23 cellular contexts compared by ENCODE assay signal in genomic region chr5:91586232-91586631, GRCh38.
"Had no signal": no experiment of that assay in that cellular context is flagged by ENCODE, and none has a peak within 500 bp of the region (broad histone marks: within the 10 kb centered on the region; RNA-seq: fewer than 3 reads in every experiment).

No MANE protein-coding gene starts in this region.

- H3K4me3 Mint-ChIP-seq: activated B cell treated with CpG ODN at 0.5 μM for 24 hours; activated CD8-positive, alpha-beta T cell treated with anti-CD3 and anti-CD28 coated beads for 36 hours; activated T-cell treated with anti-CD3 and anti-CD28 coated beads, Interleukin-2, amount 50 U/mL, for 4 hours; activated T-helper 17 cell treated with anti-CD3 and anti-CD28 coated beads, Interleukin-2, amount 50 U/mL, for 72 hours; central memory CD8-positive, alpha-beta T cell; dendritic cell treated with granulocyte-macrophage colony-stimulating factor and Interleukin-4, amounts not matched to agents 40 ng/mL and 50 ng/mL, for 4 days; endodermal cell; natural killer cell; stimulated activated naive B cell treated with anti-CD40 and anti-IgM and Interleukin-4, amounts not matched to agents 10 μg/mL and 1 μg/mL and 100 μg/mL, for 72 hours had no signal

- ATAC-seq: activated CD8-positive, alpha-beta T cell treated with anti-CD3 and anti-CD28 coated beads for 36 hours; activated naive CD4-positive, alpha-beta T cell treated with anti-CD3 and anti-CD28 coated beads, Interleukin-2, amount 50 U/mL, for 72 hours; activated T-cell treated with anti-CD3 and anti-CD28 coated beads, Interleukin-2, amount 50 U/mL, for 4 hours; activated T-helper 17 cell treated with anti-CD3 and anti-CD28 coated beads, Interleukin-2, amount 50 U/mL, for 72 hours; heart right ventricle; left lobe of liver; natural killer cell; stimulated activated naive B cell treated with anti-CD40 and anti-IgM and Interleukin-4, amounts not matched to agents 10 μg/mL and 1 μg/mL and 100 μg/mL, for 72 hours had no signal

- DNase-seq: activated B cell treated with CpG ODN at 0.5 μM for 24 hours; activated CD4-positive, alpha-beta T cell treated with anti-CD3 and anti-CD28 coated beads, Interleukin-2, amount 50 U/mL, for 1 hour; activated CD8-positive, alpha-beta T cell treated with anti-CD3 and anti-CD28 coated beads for 36 hours; activated T-cell treated with anti-CD3 and anti-CD28 coated beads, Interleukin-2, amount 50 U/mL, for 4 hours; endodermal cell; foreskin melanocyte; heart right ventricle; kidney glomerular epithelial cell; lower lobe of right lung; mesendoderm; natural killer cell; stimulated activated CD4-positive, alpha-beta T cell treated with anti-CD3 and anti-CD28 coated beads, Interleukin-15, amount 100 ng/mL, for 24 hours; stimulated activated CD4-positive, alpha-beta T cell treated with anti-CD3 and anti-CD28 coated beads, Interleukin-2, amount 100 ng/mL, for 24 hours; stimulated activated naive B cell treated with anti-CD40 and anti-IgM and Interleukin-4, amounts not matched to agents 10 μg/mL and 1 μg/mL and 100 μg/mL, for 72 hours; stomach; thyroid gland had no signal

- H3K4me3 ChIP-seq: esophagus muscularis mucosa, heart right ventricle, lower lobe of right lung, right atrium auricular region, stomach, thyroid gland had no signal

- H3K4me1 ChIP-seq: esophagus muscularis mucosa, heart right ventricle, lower lobe of right lung, right atrium auricular region, stomach, thyroid gland had no signal

- H3K9me3 ChIP-seq: esophagus muscularis mucosa, lower lobe of right lung, right atrium auricular region, thyroid gland had no signal

- H3K27ac ChIP-seq: esophagus muscularis mucosa, heart right ventricle, lower lobe of right lung, right atrium auricular region, stomach, thyroid gland had no signal

- H3K27me3 ChIP-seq: esophagus muscularis mucosa, heart right ventricle, right atrium auricular region, stomach, thyroid gland had no signal

- H3K27ac Mint-ChIP-seq: activated B cell treated with CpG ODN at 0.5 μM for 24 hours; activated CD8-positive, alpha-beta T cell treated with anti-CD3 and anti-CD28 coated beads for 36 hours; activated naive CD4-positive, alpha-beta T cell treated with anti-CD3 and anti-CD28 coated beads, Interleukin-2, amount 50 U/mL, for 72 hours; activated T-helper 17 cell treated with anti-CD3 and anti-CD28 coated beads, Interleukin-2, amount 50 U/mL, for 72 hours; dendritic cell treated with granulocyte-macrophage colony-stimulating factor and Interleukin-4, amounts not matched to agents 40 ng/mL and 50 ng/mL, for 4 days; endodermal cell; natural killer cell; stimulated activated naive B cell treated with anti-CD40 and anti-IgM and Interleukin-4, amounts not matched to agents 10 μg/mL and 1 μg/mL and 100 μg/mL, for 72 hours had no signal

- H3K4me1 Mint-ChIP-seq: activated B cell treated with CpG ODN at 0.5 μM for 24 hours; activated T-helper 17 cell treated with anti-CD3 and anti-CD28 coated beads, Interleukin-2, amount 50 U/mL, for 72 hours; central memory CD8-positive, alpha-beta T cell; endodermal cell; natural killer cell; stimulated activated naive B cell treated with anti-CD40 and anti-IgM and Interleukin-4, amounts not matched to agents 10 μg/mL and 1 μg/mL and 100 μg/mL, for 72 hours had no signal

- H3K36me3 Mint-ChIP-seq: stimulated activated naive B cell treated with anti-CD40 and anti-IgM and Interleukin-4, amounts not matched to agents 10 μg/mL and 1 μg/mL and 100 μg/mL, for 72 hours had no signal

- H3K27me3 Mint-ChIP-seq: activated B cell treated with CpG ODN at 0.5 μM for 24 hours; activated CD8-positive, alpha-beta T cell treated with anti-CD3 and anti-CD28 coated beads for 36 hours; activated T-helper 17 cell treated with anti-CD3 and anti-CD28 coated beads, Interleukin-2, amount 50 U/mL, for 72 hours; central memory CD8-positive, alpha-beta T cell; dendritic cell treated with granulocyte-macrophage colony-stimulating factor and Interleukin-4, amounts not matched to agents 40 ng/mL and 50 ng/mL, for 4 days; stimulated activated naive B cell treated with anti-CD40 and anti-IgM and Interleukin-4, amounts not matched to agents 10 μg/mL and 1 μg/mL and 100 μg/mL, for 72 hours had no signal

- H3K9me3 Mint-ChIP-seq: central memory CD8-positive, alpha-beta T cell had no signal

- H3K36me3 ChIP-seq: esophagus muscularis mucosa, heart right ventricle, lower lobe of right lung, right atrium auricular region, stomach, thyroid gland had no signal
